Comparison of ENCODE assay signal across 10 cellular contexts in the genomic region with DNA sequence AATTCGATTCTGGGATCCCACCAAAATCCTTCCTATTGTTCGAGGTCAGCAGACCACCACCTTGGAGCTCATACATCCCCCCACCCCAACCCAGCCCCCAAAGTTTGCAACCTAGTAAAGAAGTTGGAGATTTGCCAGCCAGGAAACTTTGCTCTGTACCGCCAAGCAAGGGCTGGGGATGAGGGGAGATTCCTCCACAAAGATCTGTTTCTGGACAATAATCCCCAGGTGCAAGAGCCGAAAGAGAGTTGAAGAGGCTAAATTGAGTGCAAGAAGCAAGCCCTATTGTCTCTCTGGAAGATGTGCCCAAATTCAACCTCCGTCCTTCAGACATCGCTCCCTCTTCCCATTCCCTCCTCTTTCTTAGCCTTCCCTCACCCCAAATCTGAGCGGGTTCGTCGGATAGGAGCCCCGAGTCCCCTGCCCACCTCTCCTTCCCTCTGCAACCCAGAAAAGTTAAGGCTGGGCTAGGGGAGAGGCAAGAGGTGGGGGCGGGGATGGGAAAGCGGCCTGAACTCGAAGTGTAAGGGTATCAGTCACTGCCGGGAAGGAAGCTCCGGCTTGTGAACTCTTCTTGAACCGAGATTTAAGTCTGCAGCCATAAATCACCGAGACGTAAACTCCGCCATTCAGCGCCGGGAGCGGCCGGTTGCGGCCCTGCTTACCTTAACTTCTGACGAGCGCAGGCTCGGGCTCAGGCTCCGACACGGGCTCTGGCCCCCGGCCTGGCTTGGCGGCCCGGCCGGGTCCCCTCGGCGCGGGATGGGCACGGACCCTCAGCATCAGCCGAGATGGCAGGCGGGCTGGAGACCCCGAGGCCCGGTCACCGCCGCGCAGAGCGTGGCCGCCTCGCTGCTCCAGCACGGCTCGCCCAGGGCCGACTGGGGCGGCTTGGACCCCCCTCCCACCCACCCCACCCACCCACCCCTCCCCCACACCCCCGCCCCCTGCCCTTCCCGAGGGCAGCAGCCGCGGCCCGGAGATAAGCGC. TPM values are rescaled to one million over a fixed set of nuclear protein-coding genes. Genes with fewer than 3 reads are reported as not detected.
A peak's percentile ranks its signal among the peaks of the same experiment; 100 is the strongest.
DNase-seq lines count a peak whose midpoint lies in the region; ATAC-seq and TF ChIP-seq lines count a peak whose summit lies in the region.
"Had no signal": no experiment of that assay in that cellular context is flagged by ENCODE, and none has a peak within 500 bp of the region (broad histone marks: within the 10 kb centered on the region; RNA-seq: fewer than 3 reads in every experiment).

No MANE protein-coding gene starts in this region.

- no peaks in the 10 kb centered on the region for H3K36me3 Mint-ChIP-seq in stimulated activated memory B cell treated with anti-CD40 and anti-IgM and Interleukin-4, amounts not matched to agents 10 μg/mL and 1 μg/mL and 100 μg/mL, for 72 hours
- H3K36me3 Mint-ChIP-seq in activated T-cell treated with anti-CD3 and anti-CD28 coated beads, Interleukin-2, amount 50 U/mL, for 4 hours (ENCODE audit: insufficient read depth): no peaks in the 10 kb centered on the region

- intact Hi-C loops in body of pancreas (cut with DNase I): no loop called here
- intact Hi-C loops in left colon (cut with DNase I, micrococcal nuclease): no loop called here

- H3K27me3 Mint-ChIP-seq in stimulated activated memory B cell treated with anti-CD40 and anti-IgM and Interleukin-4, amounts not matched to agents 10 μg/mL and 1 μg/mL and 100 μg/mL, for 72 hours: peaks cover 14% of the 10 kb centered on the region
- peaks cover 24% of the 10 kb centered on the region for H3K27me3 Mint-ChIP-seq in activated T-cell treated with anti-CD3 and anti-CD28 coated beads, Interleukin-2, amount 50 U/mL, for 4 hours (ENCODE audit: low read depth)

- peaks cover 8% of the 10 kb centered on the region for H3K4me1 ChIP-seq in HUES64 (ENCODE audit: insufficient read depth, low read length)
- peaks cover 12% of the 10 kb centered on the region for H3K4me1 ChIP-seq in body of pancreas
- H3K4me1 ChIP-seq: testis had no signal

- H3K36me3 ChIP-seq in HUES64 (ENCODE audit: insufficient read depth, low read length): no peaks in the 10 kb centered on the region
- no peaks in the 10 kb centered on the region for H3K36me3 ChIP-seq in body of pancreas (replicated peaks in 1 of 2; ENCODE audit: insufficient read depth in 1 of 2, low read depth in 2 of 2)

- no peak overlapping the region for H3K27ac ChIP-seq in HUES64 (ENCODE audit: low read depth, low read length)
- peak overlapping the region in 3 of 4 donors; percentile 51 to 62 (median 62) for H3K27ac ChIP-seq in body of pancreas
- H3K27ac ChIP-seq: KMS-11, testis had no signal

- ATAC-seq in body of pancreas: no peak
- peak; percentile 61 for ATAC-seq in left colon
- ATAC-seq in stimulated activated memory B cell treated with anti-CD40 and anti-IgM and Interleukin-4, amounts not matched to agents 10 μg/mL and 1 μg/mL and 100 μg/mL, for 72 hours: peak; percentile 40
- no peak for ATAC-seq in activated T-cell treated with anti-CD3 and anti-CD28 coated beads, Interleukin-2, amount 50 U/mL, for 4 hours
- no peak for ATAC-seq in activated CD4-positive, CD25-positive, alpha-beta regulatory T cell treated with anti-CD3 and anti-CD28 coated beads, Interleukin-2, amount 50 U/mL, for 24 hours

- H3K4me3 ChIP-seq in HUES64 (ENCODE audit: low read length): peak overlapping the region; percentile 5; the same call in 1 of the 2 replicates
- H3K4me3 ChIP-seq in body of pancreas: no peak overlapping the region

- H3K9ac ChIP-seq in HUES64 (ENCODE audit: low read depth, low read length): no peak overlapping the region
- H3K9ac ChIP-seq: KMS-11 had no signal

- H3K9me3 Mint-ChIP-seq in stimulated activated memory B cell treated with anti-CD40 and anti-IgM and Interleukin-4, amounts not matched to agents 10 μg/mL and 1 μg/mL and 100 μg/mL, for 72 hours: no peaks in the 10 kb centered on the region
- H3K9me3 Mint-ChIP-seq in activated T-cell treated with anti-CD3 and anti-CD28 coated beads, Interleukin-2, amount 50 U/mL, for 4 hours: no peaks in the 10 kb centered on the region

- no peaks in the 10 kb centered on the region for H3K9me3 ChIP-seq in HUES64 (ENCODE audit: insufficient read depth, low read depth, low read length)
- H3K9me3 ChIP-seq in body of pancreas: no peaks in the 10 kb centered on the region
- H3K9me3 ChIP-seq: testis had no signal

- peak in 2 of 3 donors; percentile 18 to 37 for TF ChIP-seq POLR2A in body of pancreas (IDR thresholded peaks at IDR 0.05)

- no peaks in the 10 kb centered on the region for H3K4me1 Mint-ChIP-seq in stimulated activated memory B cell treated with anti-CD40 and anti-IgM and Interleukin-4, amounts not matched to agents 10 μg/mL and 1 μg/mL and 100 μg/mL, for 72 hours
- H3K4me1 Mint-ChIP-seq in activated T-cell treated with anti-CD3 and anti-CD28 coated beads, Interleukin-2, amount 50 U/mL, for 4 hours (ENCODE audit: low read depth): no peaks in the 10 kb centered on the region

- H3K4me3 Mint-ChIP-seq in stimulated activated memory B cell treated with anti-CD40 and anti-IgM and Interleukin-4, amounts not matched to agents 10 μg/mL and 1 μg/mL and 100 μg/mL, for 72 hours: no peak overlapping the region
- H3K4me3 Mint-ChIP-seq in activated T-cell treated with anti-CD3 and anti-CD28 coated beads, Interleukin-2, amount 50 U/mL, for 4 hours: no peak overlapping the region

- DNase-seq in body of pancreas: peak in 1 of 4 donors; percentile 45
- DNase-seq in left colon: peak; percentile 82 to 85
- DNase-seq in activated T-cell treated with anti-CD3 and anti-CD28 coated beads, Interleukin-2, amount 50 U/mL, for 4 hours: no peak
- DNase-seq in NCI-H2227 (lab: John Stamatoyannopoulos, UW; ENCODE audit: unreplicated experiment): no peak
- no peak for DNase-seq in activated CD4-positive, alpha-beta T cell treated with anti-CD3 and anti-CD28 coated beads, Interleukin-2, amount 50 U/mL, for 1 hour
- DNase-seq: testis had no signal

- TF ChIP-seq CTCF in body of pancreas (IDR thresholded peaks at IDR 0.05): no peak

- 1% methylated on average over 41 of the region's 57 CpGs for WGBS in HUES64
- 8 to 19% methylated on average over 19 to 44 of the region's 57 CpGs for WGBS in body of pancreas, 2 donors

- no peak overlapping the region for H3K27ac Mint-ChIP-seq in stimulated activated memory B cell treated with anti-CD40 and anti-IgM and Interleukin-4, amounts not matched to agents 10 μg/mL and 1 μg/mL and 100 μg/mL, for 72 hours

- peaks cover 98% of the 10 kb centered on the region for H3K27me3 ChIP-seq in HUES64 (ENCODE audit: insufficient read depth, low read length)
- peaks cover 5 to 26% of the 10 kb centered on the region in 2 donors for H3K27me3 ChIP-seq in body of pancreas
- H3K27me3 ChIP-seq: testis had no signal

RNA-seq across cellular contexts. Expression of gene HOXA2, which starts 10.8 kb away (rescaled TPM):
- polyA plus RNA-seq in HUES64 (2013, experiment 1 of 2): 3.4 TPM
- 8.4 TPM for polyA plus RNA-seq in HUES64 (2013, experiment 2 of 2)
- total RNA-seq in body of pancreas: under 1 TPM in 1 of 2 donors, not detected in 1; 0.66 TPM
- total RNA-seq in left colon: 1 to 10 TPM; 2.7 to 3.2 TPM
- total RNA-seq in activated T-cell treated with anti-CD3 and anti-CD28 coated beads, Interleukin-2, amount 50 U/mL, for 4 hours: not detected

RNA-seq across cellular contexts. Expression of gene HOXA4, which starts 17.3 kb away (rescaled TPM):
- polyA plus RNA-seq in HUES64 (2013, experiment 1 of 2): not detected
- polyA plus RNA-seq in HUES64 (2013, experiment 2 of 2): 0.44 TPM
- total RNA-seq in body of pancreas (1 to 10 TPM in 1 of 2 donors, under 1 TPM in 1; 0.78 to 1.6 TPM), left colon (1 to 10 TPM; 4.5 to 5.1 TPM)
- total RNA-seq in activated T-cell treated with anti-CD3 and anti-CD28 coated beads, Interleukin-2, amount 50 U/mL, for 4 hours: under 1 TPM in 1 of 3 donors, not detected in 2; 0.14 TPM

RNA-seq across cellular contexts. Expression of gene HOXA1, which starts 17.5 kb away (rescaled TPM):
- polyA plus RNA-seq in HUES64 (2013, experiment 1 of 2): 7.8 TPM
- polyA plus RNA-seq in HUES64 (2013, experiment 2 of 2): 11.2 TPM
- not detected for total RNA-seq in body of pancreas
- 1 to 10 TPM; 2.4 to 3.0 TPM for total RNA-seq in left colon
- under 1 TPM; 0.11 to 0.33 (median 0.28) TPM for total RNA-seq in activated T-cell treated with anti-CD3 and anti-CD28 coated beads, Interleukin-2, amount 50 U/mL, for 4 hours

RNA-seq across cellular contexts. Expression of gene HOXA5, which starts 30.2 kb away (rescaled TPM):
- polyA plus RNA-seq in HUES64 (2013, experiment 1 of 2): 0.50 TPM
- polyA plus RNA-seq in HUES64 (2013, experiment 2 of 2): 0.89 TPM
- total RNA-seq in body of pancreas (1 to 10 TPM in 1 of 2 donors, under 1 TPM in 1; 0.99 to 2.6 TPM), left colon (10 to 100 TPM; 13.0 to 16.2 TPM)
- not detected for total RNA-seq in activated T-cell treated with anti-CD3 and anti-CD28 coated beads, Interleukin-2, amount 50 U/mL, for 4 hours

RNA-seq across cellular contexts. Expression of gene HOXA6, which starts 34.3 kb away (rescaled TPM):
- polyA plus RNA-seq in HUES64 (2013, experiment 1 of 2): 0.20 TPM
- polyA plus RNA-seq in HUES64 (2013, experiment 2 of 2): 1.0 TPM
- not detected for total RNA-seq in body of pancreas
- total RNA-seq in left colon: 10 to 100 TPM; 20.0 to 21.2 TPM
- total RNA-seq in activated T-cell treated with anti-CD3 and anti-CD28 coated beads, Interleukin-2, amount 50 U/mL, for 4 hours: not detected
- total RNA-seq: testis had no signal

Comparison
In these comparisons a context has a peak if more than half of its experiments do, and no peak if none do; other contexts are left out.
1. ATAC-seq: peak in left colon (single experiment) and stimulated activated memory B cell treated with anti-CD40 and anti-IgM and Interleukin-4, amounts not matched to agents 10 μg/mL and 1 μg/mL and 100 μg/mL, for 72 hours (single experiment); none in body of pancreas (single experiment), activated T-cell treated with anti-CD3 and anti-CD28 coated beads, Interleukin-2, amount 50 U/mL, for 4 hours (0 of 2) and activated CD4-positive, CD25-positive, alpha-beta regulatory T cell treated with anti-CD3 and anti-CD28 coated beads, Interleukin-2, amount 50 U/mL, for 24 hours (0 of 2).
2. DNase-seq: peak in left colon (2 of 2); none in activated T-cell treated with anti-CD3 and anti-CD28 coated beads, Interleukin-2, amount 50 U/mL, for 4 hours (single experiment), NCI-H2227 (single experiment) and activated CD4-positive, alpha-beta T cell treated with anti-CD3 and anti-CD28 coated beads, Interleukin-2, amount 50 U/mL, for 1 hour (single experiment).